ENCODE assay signal across 8 cellular contexts in the genomic region with DNA sequence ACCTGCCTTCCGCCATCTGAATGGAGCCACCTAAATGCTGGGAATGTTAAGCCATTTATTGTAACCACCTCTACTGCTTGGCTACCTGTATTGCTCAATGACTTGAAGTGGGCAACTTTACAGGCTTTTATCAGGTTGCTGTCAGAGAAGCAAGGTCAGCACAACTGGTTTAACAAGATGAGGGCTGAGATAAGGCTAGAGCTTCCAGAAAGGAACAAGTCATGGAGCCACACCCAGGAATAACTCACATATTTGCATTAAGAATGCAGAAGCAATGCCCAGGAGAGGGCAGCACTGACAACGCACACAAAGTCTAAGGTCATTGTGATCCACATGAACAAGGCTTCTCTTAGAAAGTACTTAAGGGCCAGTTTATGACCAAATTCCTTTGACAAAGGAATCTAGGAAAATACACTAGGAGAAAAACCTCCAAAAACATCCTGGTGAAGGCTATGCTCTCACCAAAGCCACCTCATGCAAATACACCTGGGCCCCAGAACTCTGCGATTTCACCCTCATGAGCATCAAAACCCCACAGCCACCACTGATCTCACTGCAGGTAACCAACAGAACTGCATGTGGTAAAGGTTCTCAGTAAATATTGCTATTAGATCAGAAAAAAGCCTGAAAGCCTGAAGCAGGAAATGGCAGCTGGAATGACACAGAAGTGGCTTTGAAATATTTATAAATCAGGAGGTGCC. TPM values are rescaled to one million over a fixed set of nuclear protein-coding genes. Genes with fewer than 3 reads are reported as not detected.
A peak's percentile ranks its signal among the peaks of the same experiment; 100 is the strongest.
DNase-seq lines count a peak whose midpoint lies in the region; ATAC-seq, FAIRE-seq and TF ChIP-seq lines count a peak whose summit lies in the region.

No MANE protein-coding gene starts in this region.

- peak; percentile 34 for DNase-seq in AG08396 (ENCODE audit: low spot score)
- no peak for DNase-seq in GM12891 (ENCODE audit: insufficient read length, low spot score)
- DNase-seq in NCI-H2196 (lab: John Stamatoyannopoulos, UW; ENCODE audit: unreplicated experiment) = peak; percentile 47
- no peak for DNase-seq in activated naive CD4-positive, alpha-beta T cell treated with anti-CD3 and anti-CD28 coated beads, Interleukin-2, amount 50 U/mL, for 72 hours (ENCODE audit: low spot score in 2 of 2)
- peak; percentile 55 for DNase-seq in hepatic stellate cell (ENCODE audit: low spot score)
- DNase-seq in stimulated activated CD4-positive, alpha-beta T cell treated with anti-CD3 and anti-CD28 coated beads, Interleukin-4, amount 100 ng/mL, for 24 hours = peak; percentile 9
- no peak for DNase-seq in NCI-H446 treated with DMSO at 0.1 percent for 48 hours (lab: John Stamatoyannopoulos, UW)

- peak; percentile 71 for ATAC-seq in HG02798 (IDR thresholded peaks at IDR 0.05; ENCODE audit: poor library complexity, unreplicated experiment)
- no peak for ATAC-seq in activated naive CD4-positive, alpha-beta T cell treated with anti-CD3 and anti-CD28 coated beads, Interleukin-2, amount 50 U/mL, for 72 hours

- no peaks in the 10 kb centered on the region for H3K9me3 Mint-ChIP-seq in activated naive CD4-positive, alpha-beta T cell treated with anti-CD3 and anti-CD28 coated beads, Interleukin-2, amount 50 U/mL, for 72 hours

- peak; percentile 85 for FAIRE-seq in GM12891 (lab: Jason Lieb, UNC)

- TF ChIP-seq POLR2A in GM12891 (IDR thresholded peaks at IDR 0.05; ENCODE audit: low read depth, low read length) = no peak

- peak overlapping the region; percentile 3 to 32 for H3K27ac Mint-ChIP-seq in activated naive CD4-positive, alpha-beta T cell treated with anti-CD3 and anti-CD28 coated beads, Interleukin-2, amount 50 U/mL, for 72 hours

- H3K36me3 Mint-ChIP-seq in activated naive CD4-positive, alpha-beta T cell treated with anti-CD3 and anti-CD28 coated beads, Interleukin-2, amount 50 U/mL, for 72 hours = no peaks in the 10 kb centered on the region

TF ChIP-seq in GM12891, 5 proteins besides CTCF, POLR2A, EP300 and RAD21:
- TF ChIP-seq TAF1 (IDR thresholded peaks at IDR 0.05; ENCODE audit: low read depth, low read length) (no peak), PAX5 (IDR thresholded peaks at IDR 0.05; ENCODE audit: insufficient read depth, low read length, severe bottlenecking) (no peak), POU2F2 (IDR thresholded peaks at IDR 0.05; ENCODE audit: low read depth, low read length) (no peak; the same call in 1 of the 2 replicates), SPI1 (IDR thresholded peaks at IDR 0.05; ENCODE audit: low read depth, low read length) (no peak), POLR2AphosphoS5 (IDR thresholded peaks at IDR 0.05; ENCODE audit: low read depth, low read length) (no peak)
TF ChIP-seq in GM12891: peak in this region for 0.

RNA-seq across cellular contexts. Expression of a gene that starts 15.0 kb away (rescaled TPM):
- 4.1 TPM for polyA plus RNA-seq in GM12891 (2012; ENCODE audit: low read depth, missing spikeins)
- 1 to 10 TPM in 1 of 2 donors, under 1 TPM in 1; 0.39 to 1.1 TPM for total RNA-seq in activated naive CD4-positive, alpha-beta T cell treated with anti-CD3 and anti-CD28 coated beads, Interleukin-2, amount 50 U/mL, for 72 hours

RNA-seq across cellular contexts. Expression of a gene that starts 15.5 kb away (rescaled TPM):
- polyA plus RNA-seq in GM12891 (2012; ENCODE audit: low read depth, missing spikeins) = 25.9 TPM
- total RNA-seq in activated naive CD4-positive, alpha-beta T cell treated with anti-CD3 and anti-CD28 coated beads, Interleukin-2, amount 50 U/mL, for 72 hours = 10 to 100 TPM in 1 of 2 donors, 1 to 10 TPM in 1; 4.3 to 14.1 TPM

Comparison
In these comparisons a context has a peak if more than half of its experiments do, and no peak if none do; other contexts are left out.
1. DNase-seq: peak in AG08396 (single experiment), NCI-H2196 (single experiment), hepatic stellate cell (single experiment) and stimulated activated CD4-positive, alpha-beta T cell treated with anti-CD3 and anti-CD28 coated beads, Interleukin-4, amount 100 ng/mL, for 24 hours (single experiment); none in GM12891 (single experiment), activated naive CD4-positive, alpha-beta T cell treated with anti-CD3 and anti-CD28 coated beads, Interleukin-2, amount 50 U/mL, for 72 hours (0 of 2) and NCI-H446 treated with DMSO at 0.1 percent for 48 hours (single experiment).